Comparison of ENCODE assay signal across 9 cellular contexts in the genomic region with DNA sequence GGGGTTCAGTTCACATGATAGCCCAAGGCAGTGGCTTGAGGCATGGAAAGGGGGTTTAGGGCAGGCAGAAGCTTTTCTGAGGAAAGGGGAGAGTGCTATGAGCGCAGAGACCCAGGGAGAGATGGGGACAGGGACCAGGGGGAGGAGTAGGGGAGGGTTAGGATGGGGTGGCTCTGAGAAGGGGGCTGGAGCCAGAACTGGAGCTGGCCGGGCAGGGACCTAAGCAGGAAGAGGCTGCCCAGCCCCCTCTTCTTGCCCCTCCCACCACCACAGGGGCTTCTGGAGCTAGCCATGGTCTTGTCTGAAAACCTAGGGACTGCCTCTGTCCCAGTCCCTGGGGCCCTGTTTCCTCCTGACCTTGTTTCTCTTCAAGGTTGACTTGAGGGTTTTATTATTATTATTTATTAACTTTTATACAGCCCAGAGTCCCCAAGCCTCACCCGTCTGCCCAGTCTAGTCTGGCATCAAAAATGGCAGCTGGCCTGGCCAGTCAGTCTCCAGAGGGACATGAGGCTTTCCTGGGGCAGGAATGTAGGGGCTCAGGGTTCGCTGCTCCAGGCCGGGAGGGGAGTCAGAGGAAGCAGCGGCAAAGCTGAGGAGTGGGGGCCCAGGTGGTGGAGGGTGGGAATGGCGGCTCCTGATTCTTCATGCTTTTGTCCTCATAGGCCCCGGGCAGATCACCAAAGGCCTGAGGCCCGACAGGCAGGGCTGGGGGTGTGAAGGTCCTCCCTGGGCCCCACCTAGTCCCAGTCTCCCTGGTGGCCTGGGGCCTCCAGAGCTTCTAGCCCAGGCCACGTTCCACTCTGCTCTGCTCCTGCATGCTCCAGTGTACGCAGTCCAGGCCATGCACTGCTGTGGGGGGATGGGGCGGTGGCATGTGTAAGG. TPM values are rescaled to one million over a fixed set of nuclear protein-coding genes. Genes with fewer than 3 reads are reported as not detected.
DNase-seq lines count a peak whose midpoint lies in the region; ATAC-seq and TF ChIP-seq lines count a peak whose summit lies in the region.
"Had no signal": no experiment of that assay in that cellular context is flagged by ENCODE, and none has a peak within 500 bp of the region (broad histone marks: within the 10 kb centered on the region; RNA-seq: fewer than 3 reads in every experiment).

No MANE protein-coding gene starts in this region.

- H2AFZ ChIP-seq in DND-41 (ENCODE audit: low read depth, low read length) = no peak overlapping the region

- H3K27me3 ChIP-seq in DND-41 (ENCODE audit: insufficient read depth, low read length, poor library complexity) (no peaks in the 10 kb centered on the region), WERI-Rb-1 (ENCODE audit: insufficient read depth, low read depth, severe bottlenecking) (no peaks in the 10 kb centered on the region), prostate gland (replicated peaks; ENCODE audit: insufficient read depth) (no peaks in the 10 kb centered on the region)

- H3K9me3 ChIP-seq in DND-41 (ENCODE audit: insufficient read depth, low read length, severe bottlenecking) (no peaks in the 10 kb centered on the region), WERI-Rb-1 (ENCODE audit: severe bottlenecking) (no peaks in the 10 kb centered on the region), prostate gland (no peaks in the 10 kb centered on the region)

- DNase-seq in DND-41 (no peak), WERI-Rb-1 (no peak), fibroblast of villous mesenchyme (ENCODE audit: low read depth) (no peak), prostate gland (ENCODE audit: low spot score) (no peak), NCI-H2171 treated with DMSO at 0.1 percent for 48 hours (lab: John Stamatoyannopoulos, UW) (no peak), NCI-H1048 (lab: John Stamatoyannopoulos, UW) (no peak)
- DNase-seq: activated gamma-delta T cell treated with Interleukin-2 at 50 U/mL for 16 hours had no signal

- H3K4me1 ChIP-seq in DND-41 (ENCODE audit: insufficient read depth, low read length) (peaks cover 47% of the 10 kb centered on the region), prostate gland (replicated peaks) (peaks cover 35% of the 10 kb centered on the region)

- H3K36me3 ChIP-seq in DND-41 (ENCODE audit: insufficient read depth, low read length) (peaks cover 86% of the 10 kb centered on the region), WERI-Rb-1 (peaks cover 37% of the 10 kb centered on the region), prostate gland (peaks cover under 1 to 7% of the 10 kb centered on the region in 2 donors)

- H3K4me3 ChIP-seq in DND-41 (ENCODE audit: low read depth in 1 of 2, low read length in 2 of 2) = no peak overlapping the region
- no peak overlapping the region for H3K4me3 ChIP-seq in WERI-Rb-1 (ENCODE audit: low read depth, low read length)
- H3K4me3 ChIP-seq in fibroblast of villous mesenchyme (ENCODE audit: low read depth, low read length) = peak overlapping the region; percentile 97
- peak overlapping the region in 1 of 2 donors; percentile 15 for H3K4me3 ChIP-seq in prostate gland

- WGBS in prostate gland = 46% methylated on average over 12 of the region's 12 CpGs

- H3K79me2 ChIP-seq in DND-41 (ENCODE audit: insufficient read depth, low read length) = peaks cover 89% of the 10 kb centered on the region

- H3K27ac ChIP-seq in DND-41 (ENCODE audit: low read length) = no peak overlapping the region; the same call in 1 of the 2 replicates
- H3K27ac ChIP-seq in WERI-Rb-1 = peak overlapping the region; percentile 37
- peak overlapping the region; percentile 68 to 71 for H3K27ac ChIP-seq in prostate gland

- intact Hi-C loops in prostate gland (cut with DNase I) = loop anchor here (5.0 kb wide), 1 partner anchor 62 kb away; a partner anchor contains a TSS

- no peak overlapping the region for H3K9ac ChIP-seq in DND-41 (ENCODE audit: low read depth, low read length)

- TF ChIP-seq CTCF in DND-41 (IDR thresholded peaks at IDR 0.05; ENCODE audit: borderline replicate concordance, extremely low read depth, low read length, poor library complexity, severe bottlenecking) = no peak
- TF ChIP-seq CTCF in WERI-Rb-1 (IDR thresholded peaks at IDR 0.05; ENCODE audit: low read depth, low read length) = no peak
- no peak for TF ChIP-seq CTCF in fibroblast of villous mesenchyme (IDR thresholded peaks at IDR 0.05; ENCODE audit: insufficient read depth, low read depth, low read length)
- TF ChIP-seq CTCF in prostate gland (IDR thresholded peaks at IDR 0.05) = no peak

- H3K4me2 ChIP-seq in DND-41 (ENCODE audit: insufficient read depth, low read length) = peak overlapping the region; percentile 73; the same call in 1 of the 2 replicates

- TF ChIP-seq POLR2A in prostate gland (IDR thresholded peaks at IDR 0.05) = no peak

- no peak for ATAC-seq in DND-41 (ENCODE audit: insufficient read depth, low read depth)
- ATAC-seq in HG02884 (IDR thresholded peaks at IDR 0.05; ENCODE audit: unreplicated experiment) = no peak
- ATAC-seq in HG03342 (IDR thresholded peaks at IDR 0.05; ENCODE audit: unreplicated experiment) = no peak

- H4K20me1 ChIP-seq in DND-41 (ENCODE audit: insufficient read depth, low read length) = peaks cover 95% of the 10 kb centered on the region

RNA-seq across cellular contexts. Expression of a gene that starts 5.7 kb away (rescaled TPM):
- total RNA-seq in fibroblast of villous mesenchyme = 116 and 119 TPM in 2 replicates
- 100 to 1,000 TPM; 148 to 222 TPM for total RNA-seq in prostate gland
